Comparison of ENCODE assay signal across 27 cellular contexts in the genomic region with DNA sequence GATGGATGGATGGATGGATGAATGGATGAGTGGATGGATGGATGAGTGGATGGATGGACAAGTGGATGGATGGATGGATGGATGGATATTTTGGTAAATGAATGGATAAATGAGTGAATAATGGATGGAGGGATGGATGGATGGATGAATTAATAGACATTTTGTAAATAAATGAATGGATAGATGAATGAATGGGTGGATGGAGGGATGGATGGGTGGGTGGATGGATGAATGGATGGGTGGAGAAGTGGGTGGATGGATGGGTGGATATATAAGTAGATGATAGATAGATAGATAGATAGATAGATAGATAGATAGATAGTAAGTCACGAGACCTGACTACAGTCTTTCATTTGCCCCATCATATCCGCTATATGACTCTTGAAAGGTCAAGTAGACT.
"Had no signal": no experiment of that assay in that cellular context is flagged by ENCODE, and none has a peak within 500 bp of the region (broad histone marks: within the 10 kb centered on the region; RNA-seq: fewer than 3 reads in every experiment).

No MANE protein-coding gene starts in this region.

- H3K4me1 ChIP-seq: stomach, suprapubic skin, testis, thyroid gland, tibial artery, tibial nerve, transverse colon, upper lobe of left lung, upper lobe of right lung, uterus, vagina had no signal

- H3K4me3 ChIP-seq: stomach, suprapubic skin, testis, thoracic aorta, thyroid gland, tibial artery, tibial nerve, transverse colon, upper lobe of left lung, upper lobe of right lung, uterus, vagina had no signal

- FAIRE-seq: urothelium cell line had no signal

- H3K27ac ChIP-seq: stomach, suprapubic skin, testis, thoracic aorta, thyroid gland, tibial artery, tibial nerve, transverse colon, upper lobe of left lung, upper lobe of right lung, uterus, vagina had no signal

- DNase-seq: stimulated activated CD4-positive, alpha-beta T cell treated with anti-CD3 and anti-CD28 coated beads, Interleukin-2, amount 100 ng/mL, for 48 hours; stimulated activated CD4-positive, alpha-beta T cell treated with anti-CD3 and anti-CD28 coated beads, Interleukin-4, amount 100 ng/mL, for 1 hour; stimulated activated CD4-positive, alpha-beta T cell treated with anti-CD3 and anti-CD28 coated beads, Interleukin-4, amount 100 ng/mL, for 24 hours; stimulated activated CD4-positive, alpha-beta T cell treated with anti-CD3 and anti-CD28 coated beads, Interleukin-4, amount 100 ng/mL, for 4 hours; stimulated activated CD8-positive, alpha-beta memory T cell treated with anti-CD3 and anti-CD28 coated beads, Interleukin-4, amount 100 ng/mL, for 48 hours; stimulated activated naive B cell treated with anti-CD40 and anti-IgM and Interleukin-4, amounts not matched to agents 10 μg/mL and 1 μg/mL and 100 μg/mL, for 72 hours; stimulated activated naive CD4-positive, alpha-beta T cell; stimulated activated naive CD4-positive, alpha-beta T cell treated with Interleukin-2 at 50 U/mL for 16 hours; stimulated activated naive CD8-positive, alpha-beta T cell treated with anti-CD3 and anti-CD28 coated beads, Interleukin-15, amount 100 ng/mL, for 72 hours; stimulated activated naive CD8-positive, alpha-beta T cell treated with anti-CD3 and anti-CD28 coated beads, Interleukin-15, Interleukin-2, amounts not matched to agents 100 U/mL and 50 U/mL, for 24 hours; stomach; substantia nigra; testis; thyroid gland; tibial artery; transverse colon; trophoblast cell; upper lobe of left lung; upper lobe of right lung; uterus had no signal

- H3K27me3 ChIP-seq: testis, thyroid gland, upper lobe of left lung, upper lobe of right lung, uterus, vagina had no signal

- H3K9me3 ChIP-seq: suprapubic skin, testis, thoracic aorta, thyroid gland, tibial artery, upper lobe of right lung, uterus, vagina had no signal

- ATAC-seq: stimulated activated effector memory CD8-positive, alpha-beta T cell treated with anti-CD3 and anti-CD28 coated beads, Interleukin-12 subunit alpha, Interleukin-12 subunit beta, amount 100 ng/mL, for 72 hours; stimulated activated memory B cell treated with anti-CD40 and anti-IgM and Interleukin-4, amounts not matched to agents 10 μg/mL and 1 μg/mL and 100 μg/mL, for 72 hours; stimulated activated naive B cell treated with anti-CD40 and anti-IgM and Interleukin-4, amounts not matched to agents 10 μg/mL and 1 μg/mL and 100 μg/mL, for 72 hours; stimulated activated naive CD8-positive, alpha-beta T cell treated with anti-CD3 and anti-CD28 coated beads, Interleukin-15, amount 100 ng/mL, for 72 hours; stimulated activated naive CD8-positive, alpha-beta T cell treated with anti-CD3 and anti-CD28 coated beads, Interleukin-15, Interleukin-2, amounts not matched to agents 100 U/mL and 50 U/mL, for 24 hours; upper lobe of right lung had no signal

- H3K36me3 ChIP-seq: stomach, suprapubic skin, thoracic aorta, thyroid gland, tibial artery, tibial nerve, transverse colon, upper lobe of left lung, upper lobe of right lung, uterus, vagina had no signal
